10 cellular contexts compared by ENCODE assay signal in genomic region chr18:22609642-22610041, GRCh38.
DNase-seq lines count a peak whose midpoint lies in the region; ATAC-seq and TF ChIP-seq lines count a peak whose summit lies in the region.
"Had no signal": no experiment of that assay in that cellular context is flagged by ENCODE, and none has a peak within 500 bp of the region (broad histone marks: within the 10 kb centered on the region; RNA-seq: fewer than 3 reads in every experiment).

No MANE protein-coding gene starts in this region.

- POLR2A ChIA-PET in activated CD8-positive, alpha-beta T cell treated with anti-CD3 and anti-CD28 coated beads for 36 hours (lab: Charles Lee) = no interaction called here

- no peak overlapping the region for H3K4me3 ChIP-seq in cardiac fibroblast (replicated peaks in 1 of 2; ENCODE audit: low read depth in 2 of 2, low read length in 2 of 2)

- no peak for ATAC-seq in activated CD8-positive, alpha-beta T cell treated with anti-CD3 and anti-CD28 coated beads for 36 hours
- no peak for ATAC-seq in T-helper 17 cell
- ATAC-seq: stimulated activated naive CD8-positive, alpha-beta T cell treated with anti-CD3 and anti-CD28 coated beads, Interleukin-15, amount 100 ng/mL, for 72 hours had no signal

- H3K27me3 Mint-ChIP-seq in activated CD8-positive, alpha-beta T cell treated with anti-CD3 and anti-CD28 coated beads for 36 hours = peaks cover 3% of the 10 kb centered on the region
- peaks cover 5% of the 10 kb centered on the region for H3K27me3 Mint-ChIP-seq in T-helper 17 cell

- H3K4me1 Mint-ChIP-seq in activated CD8-positive, alpha-beta T cell treated with anti-CD3 and anti-CD28 coated beads for 36 hours (ENCODE audit: low read depth) = no peaks in the 10 kb centered on the region
- no peaks in the 10 kb centered on the region for H3K4me1 Mint-ChIP-seq in T-helper 17 cell
- H3K4me1 Mint-ChIP-seq: stimulated activated naive CD8-positive, alpha-beta T cell treated with anti-CD3 and anti-CD28 coated beads, Interleukin-15, amount 100 ng/mL, for 72 hours had no signal

- H3K9me3 ChIP-seq in T-helper 17 cell (ENCODE audit: control insufficient read depth, low read length, poor library complexity, severe bottlenecking) = no peaks in the 10 kb centered on the region

- CTCF ChIA-PET in activated CD8-positive, alpha-beta T cell treated with anti-CD3 and anti-CD28 coated beads for 36 hours (lab: Charles Lee) = no interaction called here

- H3K36me3 Mint-ChIP-seq in activated CD8-positive, alpha-beta T cell treated with anti-CD3 and anti-CD28 coated beads for 36 hours (ENCODE audit: low read depth) = no peaks in the 10 kb centered on the region
- H3K36me3 Mint-ChIP-seq in T-helper 17 cell (ENCODE audit: low read depth) = no peaks in the 10 kb centered on the region

- DNase-seq in HT-29 (ENCODE audit: low spot score) (peak; percentile 82), cardiac fibroblast (ENCODE audit: low read depth in 2 of 2) (peak; percentile 43 to 53), kidney tubule cell (ENCODE audit: low spot score) (peak; percentile 17), stromal cell of bone marrow (ENCODE audit: low read depth) (peak; percentile 22), superior temporal gyrus (ENCODE audit: extremely low spot score) (no peak), LoVo (ENCODE audit: low spot score) (no peak), T-helper 17 cell (no peak)
- no peak for DNase-seq in activated CD8-positive, alpha-beta T cell treated with anti-CD3 and anti-CD28 coated beads for 36 hours
- DNase-seq: stimulated activated naive CD8-positive, alpha-beta T cell treated with anti-CD3 and anti-CD28 coated beads, Interleukin-15, amount 100 ng/mL, for 72 hours had no signal

- intact Hi-C loops in activated CD8-positive, alpha-beta T cell treated with anti-CD3 and anti-CD28 coated beads for 36 hours (cut with micrococcal nuclease) = no loop called here

- no peak overlapping the region for H3K27ac Mint-ChIP-seq in activated CD8-positive, alpha-beta T cell treated with anti-CD3 and anti-CD28 coated beads for 36 hours
- no peak overlapping the region for H3K27ac Mint-ChIP-seq in T-helper 17 cell
- H3K27ac Mint-ChIP-seq: activated T-helper 1 cell treated with anti-CD3 and anti-CD28 coated beads, Interleukin-12 subunit alpha, Interleukin-12 subunit beta, Interleukin-2, Interleukin-4 antibody, amounts not matched to agents 30 ng/mL and 10 ng/mL and 1 ng/mL, durations not matched to agents 14 hours and 24 hours and 36 hours; stimulated activated naive CD8-positive, alpha-beta T cell treated with anti-CD3 and anti-CD28 coated beads, Interleukin-15, amount 100 ng/mL, for 72 hours had no signal

- TF ChIP-seq CTCF in cardiac fibroblast (IDR thresholded peaks at IDR 0.05; ENCODE audit: low read depth, low read length) = peak; percentile 13
- no peak for TF ChIP-seq CTCF in activated CD8-positive, alpha-beta T cell treated with anti-CD3 and anti-CD28 coated beads for 36 hours (IDR thresholded peaks at IDR 0.05)

- no peaks in the 10 kb centered on the region for H3K9me3 Mint-ChIP-seq in activated CD8-positive, alpha-beta T cell treated with anti-CD3 and anti-CD28 coated beads for 36 hours
- H3K9me3 Mint-ChIP-seq: activated T-helper 1 cell treated with anti-CD3 and anti-CD28 coated beads, Interleukin-12 subunit alpha, Interleukin-12 subunit beta, Interleukin-2, Interleukin-4 antibody, amounts not matched to agents 30 ng/mL and 10 ng/mL and 1 ng/mL, durations not matched to agents 14 hours and 24 hours and 36 hours; stimulated activated naive CD8-positive, alpha-beta T cell treated with anti-CD3 and anti-CD28 coated beads, Interleukin-15, amount 100 ng/mL, for 72 hours had no signal

- H3K4me3 Mint-ChIP-seq in activated CD8-positive, alpha-beta T cell treated with anti-CD3 and anti-CD28 coated beads for 36 hours = no peak overlapping the region
- H3K4me3 Mint-ChIP-seq in T-helper 17 cell = no peak overlapping the region
- H3K4me3 Mint-ChIP-seq: activated T-helper 1 cell treated with anti-CD3 and anti-CD28 coated beads, Interleukin-12 subunit alpha, Interleukin-12 subunit beta, Interleukin-2, Interleukin-4 antibody, amounts not matched to agents 30 ng/mL and 10 ng/mL and 1 ng/mL, durations not matched to agents 14 hours and 24 hours and 36 hours; stimulated activated naive CD8-positive, alpha-beta T cell treated with anti-CD3 and anti-CD28 coated beads, Interleukin-15, amount 100 ng/mL, for 72 hours had no signal

Comparison
In these comparisons a context has a peak if more than half of its experiments do, and no peak if none do; other contexts are left out.
1. DNase-seq: peak in HT-29 (single experiment), cardiac fibroblast (2 of 2), kidney tubule cell (single experiment) and stromal cell of bone marrow (single experiment); none in superior temporal gyrus (single experiment), LoVo (single experiment), activated CD8-positive, alpha-beta T cell treated with anti-CD3 and anti-CD28 coated beads for 36 hours (single experiment) and T-helper 17 cell (0 of 3).